ENCODE assay signal across 1 cellular context in genomic region chr16:57508084-57508425, GRCh38.
TF ChIP-seq lines count a peak whose summit lies in the region.

No MANE protein-coding gene starts in this region.

TF ChIP-seq in H1, 55 proteins besides CTCF, POLR2A, EP300 and RAD21:
- no peak for TF ChIP-seq SUZ12 (IDR thresholded peaks at IDR 0.05; ENCODE audit: low read length)
- TF ChIP-seq KDM4A (IDR thresholded peaks at IDR 0.05; ENCODE audit: low read depth, low read length, severe bottlenecking): no peak
- TF ChIP-seq CBX5 (IDR thresholded peaks at IDR 0.05; ENCODE audit: low read depth, low read length): no peak
- TF ChIP-seq EZH2 (IDR thresholded peaks at IDR 0.05; ENCODE audit: low read depth, low read length, severe bottlenecking): no peak
- no peak for TF ChIP-seq ZNF274 (IDR thresholded peaks at IDR 0.05; ENCODE audit: borderline replicate concordance, extremely low read depth, low read length)
- TF ChIP-seq MAFK (IDR thresholded peaks at IDR 0.05; ENCODE audit: low read depth, low read length): no peak
- no peak for TF ChIP-seq BACH1 (IDR thresholded peaks at IDR 0.05; ENCODE audit: low read length)
- TF ChIP-seq TCF12 (IDR thresholded peaks at IDR 0.05; ENCODE audit: low read depth, low read length): no peak
- TF ChIP-seq CTBP2 (IDR thresholded peaks at IDR 0.05; ENCODE audit: borderline replicate concordance, insufficient read depth, insufficient read length, low read length): no peak
- TF ChIP-seq SRF (IDR thresholded peaks at IDR 0.05; ENCODE audit: low read depth, low read length): no peak
- no peak for TF ChIP-seq RNF2 (IDR thresholded peaks at IDR 0.05; ENCODE audit: borderline replicate concordance, low read depth, low read length, missing control alignments, poor library complexity, severe bottlenecking)
